ENCODE assay signal across 15 cellular contexts in the genomic region with DNA sequence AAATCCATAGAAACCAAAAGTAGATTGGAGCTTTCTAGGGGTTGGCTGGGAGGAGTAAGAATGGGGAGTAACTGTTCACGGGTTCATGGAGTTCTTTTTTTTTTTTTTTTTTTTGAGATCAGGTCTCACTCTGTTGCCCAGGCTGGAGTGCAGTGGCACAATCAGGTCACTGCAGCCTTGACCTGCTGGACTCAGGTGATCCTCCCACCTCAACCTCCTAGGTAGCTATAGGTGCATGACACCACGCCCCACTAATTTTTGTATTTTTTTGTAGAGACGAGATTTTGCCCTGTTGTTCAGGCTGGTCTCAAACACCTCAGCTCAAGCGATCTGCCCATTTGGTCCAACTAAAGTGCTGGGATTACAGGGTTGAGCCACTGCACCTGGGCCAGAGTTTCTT. TPM values are rescaled to one million over a fixed set of nuclear protein-coding genes. Genes with fewer than 3 reads are reported as not detected.
A peak's percentile ranks its signal among the peaks of the same experiment; 100 is the strongest.
DNase-seq lines count a peak whose midpoint lies in the region; ATAC-seq and TF ChIP-seq lines count a peak whose summit lies in the region.
"Had no signal": no experiment of that assay in that cellular context is flagged by ENCODE, and none has a peak within 500 bp of the region (broad histone marks: within the 10 kb centered on the region; RNA-seq: fewer than 3 reads in every experiment).

No MANE protein-coding gene starts in this region.

- peak overlapping the region; percentile 100 for H3K4me2 ChIP-seq in Karpas-422 (ENCODE audit: low read depth, low read length, poor library complexity, severe bottlenecking)

- DNase-seq in activated CD4-positive, alpha-beta T cell treated with anti-CD3 and anti-CD28 coated beads, Interleukin-2, amount 10 ng/mL, durations not matched to agents 24 days and 14 days: no peak
- DNase-seq in activated CD4-positive, alpha-beta T cell treated with anti-CD3 and anti-CD28 coated beads for 1 hour: no peak
- DNase-seq in Karpas-422 (no peak), A172 (ENCODE audit: low spot score) (no peak), NCI-H128 (lab: John Stamatoyannopoulos, UW; ENCODE audit: unreplicated experiment) (no peak)
- DNase-seq in activated naive CD8-positive, alpha-beta T cell treated with anti-CD3 and anti-CD28 coated beads, Interleukin-2, amount 50 U/mL, for 24 hours: no peak
- DNase-seq: ACHN, Kasumi-1, NCI-H1930, NCI-H774, Right ventricle myocardium superior had no signal

- ATAC-seq in activated naive CD8-positive, alpha-beta T cell treated with anti-CD3 and anti-CD28 coated beads, Interleukin-2, amount 50 U/mL, for 24 hours: no peak
- no peak for ATAC-seq in GM21526 (IDR thresholded peaks at IDR 0.05; ENCODE audit: low FRiP score, unreplicated experiment)
- ATAC-seq: pancreas had no signal

- peak overlapping the region; percentile 86 for H3K4me3 Mint-ChIP-seq in activated CD4-positive, alpha-beta T cell treated with anti-CD3 and anti-CD28 coated beads, Interleukin-2, amount 10 ng/mL, durations not matched to agents 24 days and 14 days
- peak overlapping the region; percentile 87 for H3K4me3 Mint-ChIP-seq in activated naive CD8-positive, alpha-beta T cell treated with anti-CD3 and anti-CD28 coated beads, Interleukin-2, amount 50 U/mL, for 24 hours
- H3K4me3 Mint-ChIP-seq in nephron: peak overlapping the region; percentile 83 to 85 (median 84)

- H3K27me3 ChIP-seq in Karpas-422 (ENCODE audit: low read length): no peaks in the 10 kb centered on the region
- H3K27me3 ChIP-seq: pancreas had no signal

- intact Hi-C loops in activated CD4-positive, alpha-beta T cell treated with anti-CD3 and anti-CD28 coated beads, Interleukin-2, amount 10 ng/mL, durations not matched to agents 24 days and 14 days (cut with micrococcal nuclease): loop anchor here (10.0 kb wide), 1 partner anchor 118 kb away; the partner anchor contains the start of gene PAM16

- H2AFZ ChIP-seq in Karpas-422 (ENCODE audit: low read length): no peak overlapping the region

- H4K20me1 ChIP-seq in Karpas-422 (ENCODE audit: insufficient read depth, low read depth, low read length): no peaks in the 10 kb centered on the region; the same call in 1 of the 2 replicates

- H3K27me3 Mint-ChIP-seq in activated CD4-positive, alpha-beta T cell treated with anti-CD3 and anti-CD28 coated beads, Interleukin-2, amount 10 ng/mL, durations not matched to agents 24 days and 14 days: no peaks in the 10 kb centered on the region
- no peaks in the 10 kb centered on the region for H3K27me3 Mint-ChIP-seq in activated naive CD8-positive, alpha-beta T cell treated with anti-CD3 and anti-CD28 coated beads, Interleukin-2, amount 50 U/mL, for 24 hours
- H3K27me3 Mint-ChIP-seq in nephron (ENCODE audit: low read depth): no peaks in the 10 kb centered on the region

- peaks cover 21% of the 10 kb centered on the region for H3K4me1 Mint-ChIP-seq in activated CD4-positive, alpha-beta T cell treated with anti-CD3 and anti-CD28 coated beads, Interleukin-2, amount 10 ng/mL, durations not matched to agents 24 days and 14 days
- peaks cover 32% of the 10 kb centered on the region for H3K4me1 Mint-ChIP-seq in activated naive CD8-positive, alpha-beta T cell treated with anti-CD3 and anti-CD28 coated beads, Interleukin-2, amount 50 U/mL, for 24 hours
- H3K4me1 Mint-ChIP-seq in nephron: peaks cover 16% of the 10 kb centered on the region

- H3K4me1 ChIP-seq in Karpas-422 (ENCODE audit: low read length): peaks cover 35% of the 10 kb centered on the region

- H3K27ac Mint-ChIP-seq in activated CD4-positive, alpha-beta T cell treated with anti-CD3 and anti-CD28 coated beads, Interleukin-2, amount 10 ng/mL, durations not matched to agents 24 days and 14 days: no peak overlapping the region
- peak overlapping the region; percentile 54 for H3K27ac Mint-ChIP-seq in activated naive CD8-positive, alpha-beta T cell treated with anti-CD3 and anti-CD28 coated beads, Interleukin-2, amount 50 U/mL, for 24 hours
- peak overlapping the region in 2 of 3 experiments; percentile 27 to 33 for H3K27ac Mint-ChIP-seq in nephron

- H3K27ac ChIP-seq in Karpas-422 (ENCODE audit: low read length): peak overlapping the region; percentile 89
- H3K27ac ChIP-seq: pancreas had no signal

- no peaks in the 10 kb centered on the region for H3K9me2 ChIP-seq in Karpas-422 (replicated peaks; ENCODE audit: insufficient read depth, low read length)

- TF ChIP-seq CTCF in nephron (IDR thresholded peaks at IDR 0.05; ENCODE audit: unreplicated experiment in 3 of 3): no peak

- H3K36me3 Mint-ChIP-seq in activated CD4-positive, alpha-beta T cell treated with anti-CD3 and anti-CD28 coated beads, Interleukin-2, amount 10 ng/mL, durations not matched to agents 24 days and 14 days (ENCODE audit: low read depth): peaks cover 13% of the 10 kb centered on the region
- peaks cover 10% of the 10 kb centered on the region for H3K36me3 Mint-ChIP-seq in activated naive CD8-positive, alpha-beta T cell treated with anti-CD3 and anti-CD28 coated beads, Interleukin-2, amount 50 U/mL, for 24 hours (ENCODE audit: low read depth)
- H3K36me3 Mint-ChIP-seq in nephron (ENCODE audit: low read depth): peaks cover 10% of the 10 kb centered on the region

- H3K9ac ChIP-seq in Karpas-422 (ENCODE audit: low read length): peak overlapping the region; percentile 86; the same call in 1 of the 2 replicates

- no peaks in the 10 kb centered on the region for H3K36me3 ChIP-seq in Karpas-422 (ENCODE audit: insufficient read depth, low read length)

- peak overlapping the region; percentile 100 for H3K4me3 ChIP-seq in Karpas-422 (ENCODE audit: low read length)
- H3K4me3 ChIP-seq: lung had no signal

- peaks cover 36% of the 10 kb centered on the region for H3K79me2 ChIP-seq in Karpas-422 (ENCODE audit: low read length)

- H3K9me3 ChIP-seq in Karpas-422 (ENCODE audit: low read length): no peaks in the 10 kb centered on the region
- H3K9me3 ChIP-seq: pancreas had no signal

- no peaks in the 10 kb centered on the region for H3K9me3 Mint-ChIP-seq in activated CD4-positive, alpha-beta T cell treated with anti-CD3 and anti-CD28 coated beads, Interleukin-2, amount 10 ng/mL, durations not matched to agents 24 days and 14 days
- no peaks in the 10 kb centered on the region for H3K9me3 Mint-ChIP-seq in activated naive CD8-positive, alpha-beta T cell treated with anti-CD3 and anti-CD28 coated beads, Interleukin-2, amount 50 U/mL, for 24 hours
- H3K9me3 Mint-ChIP-seq in nephron: no peaks in the 10 kb centered on the region

RNA-seq across cellular contexts. Expression of gene NMRAL1, which starts 1.5 kb away (rescaled TPM):
- total RNA-seq in activated CD4-positive, alpha-beta T cell treated with anti-CD3 and anti-CD28 coated beads, Interleukin-2, amount 10 ng/mL, durations not matched to agents 24 days and 14 days: 32.2 and 34.5 TPM in 2 replicates
- 48.2 and 129 TPM in 2 replicates for total RNA-seq in Karpas-422 (2014; rRNA removed; shearing (Covaris generic); ENCODE audit: low replicate concordance)
- total RNA-seq in A172 (2014; rRNA removed; shearing (Covaris generic)): 158 and 176 TPM in 2 replicates

RNA-seq across cellular contexts. Expression of gene HMOX2, which starts 3.3 kb away (rescaled TPM):
- 64.3 and 70.0 TPM in 2 replicates for total RNA-seq in activated CD4-positive, alpha-beta T cell treated with anti-CD3 and anti-CD28 coated beads, Interleukin-2, amount 10 ng/mL, durations not matched to agents 24 days and 14 days
- 50.1 and 76.2 TPM in 2 replicates for total RNA-seq in Karpas-422 (2014; rRNA removed; shearing (Covaris generic); ENCODE audit: low replicate concordance)
- total RNA-seq in A172 (2014; rRNA removed; shearing (Covaris generic)): 150 and 159 TPM in 2 replicates

RNA-seq across cellular contexts. Expression of gene DNAJA3, which starts 47.2 kb away (rescaled TPM):
- 106 and 108 TPM in 2 replicates for total RNA-seq in activated CD4-positive, alpha-beta T cell treated with anti-CD3 and anti-CD28 coated beads, Interleukin-2, amount 10 ng/mL, durations not matched to agents 24 days and 14 days
- 56.5 and 74.7 TPM in 2 replicates for total RNA-seq in Karpas-422 (2014; rRNA removed; shearing (Covaris generic); ENCODE audit: low replicate concordance)
- 86.7 and 91.9 TPM in 2 replicates for total RNA-seq in A172 (2014; rRNA removed; shearing (Covaris generic))

RNA-seq across cellular contexts. Expression of gene CORO7, which starts 56.5 kb away (rescaled TPM):
- total RNA-seq in activated CD4-positive, alpha-beta T cell treated with anti-CD3 and anti-CD28 coated beads, Interleukin-2, amount 10 ng/mL, durations not matched to agents 24 days and 14 days: 86.3 and 93.3 TPM in 2 replicates
- 46.2 and 84.9 TPM in 2 replicates for total RNA-seq in Karpas-422 (2014; rRNA removed; shearing (Covaris generic); ENCODE audit: low replicate concordance)
- total RNA-seq in A172 (2014; rRNA removed; shearing (Covaris generic)): 16.5 and 21.0 TPM in 2 replicates
